In genomic region chr19:2977001-2977685, GRCh38 we compare ENCODE assay signal across 8 cellular contexts. TPM values are rescaled to one million over a fixed set of nuclear protein-coding genes. Genes with fewer than 3 reads are reported as not detected.
DNase-seq lines count a peak whose midpoint lies in the region; ATAC-seq and TF ChIP-seq lines count a peak whose summit lies in the region.

Gene TLE6, plus strand, starts transcription at chr19:2977564. Its CDS starts 670 bp downstream, at chr19:2978234.

- no peaks in the 10 kb centered on the region for H3K36me3 Mint-ChIP-seq in naive thymus-derived CD8-positive, alpha-beta T cell
- no peaks in the 10 kb centered on the region for H3K36me3 Mint-ChIP-seq in stimulated activated memory B cell treated with anti-CD40 and anti-IgM and Interleukin-4, amounts not matched to agents 10 μg/mL and 1 μg/mL and 100 μg/mL, for 72 hours

- no peaks in the 10 kb centered on the region for H3K9me3 ChIP-seq in DOHH2 (ENCODE audit: control insufficient read depth, insufficient read depth, low read length)
- no peaks in the 10 kb centered on the region for H3K9me3 ChIP-seq in GM23248 (ENCODE audit: low read depth)
- no peaks in the 10 kb centered on the region for H3K9me3 ChIP-seq in Karpas-422 (ENCODE audit: low read length)
- H3K9me3 ChIP-seq in Peyer's patch = no peaks in the 10 kb centered on the region
- H3K9me3 ChIP-seq in fibroblast of lung (ENCODE audit: control insufficient read depth, insufficient read depth, low read depth, low read length) = no peaks in the 10 kb centered on the region

- no peaks in the 10 kb centered on the region for H4K20me1 ChIP-seq in DOHH2 (ENCODE audit: control insufficient read depth, insufficient read depth, low read depth, low read length)
- H4K20me1 ChIP-seq in GM23248 (ENCODE audit: insufficient read depth) = no peaks in the 10 kb centered on the region
- H4K20me1 ChIP-seq in Karpas-422 (ENCODE audit: insufficient read depth, low read depth, low read length) = no peaks in the 10 kb centered on the region
- no peaks in the 10 kb centered on the region for H4K20me1 ChIP-seq in fibroblast of lung (ENCODE audit: control insufficient read depth, extremely low read depth, insufficient read depth, low read length)

- H3K9me3 Mint-ChIP-seq in naive thymus-derived CD8-positive, alpha-beta T cell = no peaks in the 10 kb centered on the region
- H3K9me3 Mint-ChIP-seq in stimulated activated memory B cell treated with anti-CD40 and anti-IgM and Interleukin-4, amounts not matched to agents 10 μg/mL and 1 μg/mL and 100 μg/mL, for 72 hours = no peaks in the 10 kb centered on the region

- in situ Hi-C loops in GM23248 (cut with MboI) = no loop called here

- H3K79me2 ChIP-seq in DOHH2 (ENCODE audit: control insufficient read depth, low read length) = peaks cover 5% of the 10 kb centered on the region
- H3K79me2 ChIP-seq in GM23248 (ENCODE audit: insufficient read depth) = no peaks in the 10 kb centered on the region
- H3K79me2 ChIP-seq in Karpas-422 (ENCODE audit: low read length) = no peaks in the 10 kb centered on the region
- H3K79me2 ChIP-seq in fibroblast of lung (ENCODE audit: control insufficient read depth, insufficient read depth, low read length) = no peaks in the 10 kb centered on the region

- H3K27me3 Mint-ChIP-seq in naive thymus-derived CD8-positive, alpha-beta T cell = peaks cover 2 to 10% (median 5%) of the 10 kb centered on the region in 5 donors
- peaks cover 63% of the 10 kb centered on the region for H3K27me3 Mint-ChIP-seq in stimulated activated memory B cell treated with anti-CD40 and anti-IgM and Interleukin-4, amounts not matched to agents 10 μg/mL and 1 μg/mL and 100 μg/mL, for 72 hours

- H3K27me3 ChIP-seq in DOHH2 (ENCODE audit: control insufficient read depth, low read length) = no peaks in the 10 kb centered on the region
- no peaks in the 10 kb centered on the region for H3K27me3 ChIP-seq in GM23248 (replicated peaks; ENCODE audit: insufficient read depth)
- H3K27me3 ChIP-seq in Karpas-422 (ENCODE audit: low read length) = no peaks in the 10 kb centered on the region
- no peaks in the 10 kb centered on the region for H3K27me3 ChIP-seq in Peyer's patch
- H3K27me3 ChIP-seq in fibroblast of lung (ENCODE audit: control insufficient read depth, insufficient read depth, low read length) = no peaks in the 10 kb centered on the region

- peak within 1 kb of the TSS; percentile 100 for H3K4me2 ChIP-seq in DOHH2 (ENCODE audit: low read length)
- peak within 1 kb of the TSS; percentile 98 for H3K4me2 ChIP-seq in GM23248 (ENCODE audit: unreplicated experiment)
- H3K4me2 ChIP-seq in Karpas-422 (ENCODE audit: low read depth, low read length, poor library complexity, severe bottlenecking) = peak within 1 kb of the TSS; percentile 69
- peak within 1 kb of the TSS; percentile 89 for H3K4me2 ChIP-seq in fibroblast of lung (ENCODE audit: extremely low read depth, insufficient read depth, low read length)

- ATAC-seq in naive thymus-derived CD8-positive, alpha-beta T cell = peak; percentile 99
- ATAC-seq in stimulated activated memory B cell treated with anti-CD40 and anti-IgM and Interleukin-4, amounts not matched to agents 10 μg/mL and 1 μg/mL and 100 μg/mL, for 72 hours = peak; percentile 99

- DNase-seq in GM23248 (peak; percentile 97), Karpas-422 (peak; percentile 99), Peyer's patch (peak; percentile 90 to 98 (median 97)), activated T-helper 1 cell treated with Interleukin-2 at 50 U/mL for 16 hours (ENCODE audit: low read depth) (peak; percentile 85), fibroblast of lung (ENCODE audit: low read depth in 2 of 2) (peak; percentile 90 to 91)
- peak; percentile 86 to 97 (median 94) for DNase-seq in naive thymus-derived CD8-positive, alpha-beta T cell

- H3K4me3 Mint-ChIP-seq in naive thymus-derived CD8-positive, alpha-beta T cell = peak within 1 kb of the TSS; percentile 93 to 98 (median 97)
- H3K4me3 Mint-ChIP-seq in stimulated activated memory B cell treated with anti-CD40 and anti-IgM and Interleukin-4, amounts not matched to agents 10 μg/mL and 1 μg/mL and 100 μg/mL, for 72 hours = peak within 1 kb of the TSS; percentile 94

- H3K4me1 Mint-ChIP-seq in naive thymus-derived CD8-positive, alpha-beta T cell = peaks cover 12 to 24% (median 19%) of the 10 kb centered on the region in 4 donors
- peaks cover 23% of the 10 kb centered on the region for H3K4me1 Mint-ChIP-seq in stimulated activated memory B cell treated with anti-CD40 and anti-IgM and Interleukin-4, amounts not matched to agents 10 μg/mL and 1 μg/mL and 100 μg/mL, for 72 hours

- H3K9ac ChIP-seq in GM23248 = peak within 1 kb of the TSS; percentile 56
- peak within 1 kb of the TSS; percentile 58 for H3K9ac ChIP-seq in Karpas-422 (ENCODE audit: low read length)
- peak within 1 kb of the TSS; percentile 37 for H3K9ac ChIP-seq in fibroblast of lung (ENCODE audit: insufficient read depth, low read length)

- TF ChIP-seq CTCF in DOHH2 (IDR thresholded peaks at IDR 0.05; ENCODE audit: low read depth, low read length, poor library complexity, severe bottlenecking) = no peak
- TF ChIP-seq CTCF in Peyer's patch (IDR thresholded peaks at IDR 0.05) = no peak
- TF ChIP-seq CTCF in fibroblast of lung (conservative IDR thresholded peaks at IDR 0.05 in 1 of 2, IDR thresholded peaks at IDR 0.05 in 1 of 2; ENCODE audit: low read depth in 1 of 2, low read length in 2 of 2) = no peak

- POLR2A ChIA-PET in naive thymus-derived CD8-positive, alpha-beta T cell (lab: Charles Lee) = interaction anchor here (0.7 to 3.8 kb wide), 13 partner anchors 26 to 130 kb away, joined by 3 to 27 read pairs (median 4); partner anchors contain the start of gene TLE5

- peaks cover 42% of the 10 kb centered on the region for H3K4me1 ChIP-seq in DOHH2 (ENCODE audit: control insufficient read depth, low read length)
- H3K4me1 ChIP-seq in GM23248 (ENCODE audit: insufficient read depth) = peaks cover 4% of the 10 kb centered on the region; the same call in 1 of the 2 replicates
- peaks cover 14% of the 10 kb centered on the region for H3K4me1 ChIP-seq in Karpas-422 (ENCODE audit: low read length)
- peaks cover 0 to 43% (median 12%) of the 10 kb centered on the region in 4 donors for H3K4me1 ChIP-seq in Peyer's patch
- peaks cover 6% of the 10 kb centered on the region for H3K4me1 ChIP-seq in fibroblast of lung (ENCODE audit: control insufficient read depth, extremely low read depth, insufficient read depth, low read length)

- H3K27ac ChIP-seq in DOHH2 (ENCODE audit: low read depth, low read length) (peak within 1 kb of the TSS; percentile 24), GM23248 (no peak within 1 kb of the TSS), Karpas-422 (ENCODE audit: low read length) (no peak within 1 kb of the TSS), Peyer's patch (peak within 1 kb of the TSS in 3 of 4 donors; percentile 16 to 49 (median 29)), fibroblast of lung (ENCODE audit: insufficient read depth, low read length) (no peak within 1 kb of the TSS)

- H3K4me3 ChIP-seq in DOHH2 (ENCODE audit: low read length) (peak within 1 kb of the TSS; percentile 73), GM23248 (peak within 1 kb of the TSS; percentile 80), Karpas-422 (ENCODE audit: low read length) (peak within 1 kb of the TSS; percentile 56), Peyer's patch (peak within 1 kb of the TSS; percentile 17 to 57 (median 50)), fibroblast of lung (replicated peaks in 1 of 4; ENCODE audit: control extremely low read depth in 1 of 4, insufficient read depth in 1 of 4, low read depth in 3 of 4, low read length in 4 of 4) (peak within 1 kb of the TSS; percentile 53 to 72 (median 66))

- no peaks in the 10 kb centered on the region for H3K36me3 ChIP-seq in DOHH2 (ENCODE audit: control insufficient read depth, low read length)
- H3K36me3 ChIP-seq in GM23248 (ENCODE audit: low read depth) = no peaks in the 10 kb centered on the region
- no peaks in the 10 kb centered on the region for H3K36me3 ChIP-seq in Karpas-422 (ENCODE audit: insufficient read depth, low read length)
- no peaks in the 10 kb centered on the region for H3K36me3 ChIP-seq in Peyer's patch
- H3K36me3 ChIP-seq in fibroblast of lung (ENCODE audit: control insufficient read depth, insufficient read depth, low read length) = no peaks in the 10 kb centered on the region

- 0 to 3% methylated on average over 27 to 45 of the region's 50 CpGs for WGBS in GM23248 (ENCODE audit: low coverage in 1 of 2, low lambda C conversion rate in 2 of 2, missing lambda C conversion rate in 2 of 2), 2 experiments

- H3F3A ChIP-seq in DOHH2 (ENCODE audit: control insufficient read depth, insufficient read depth) (peaks cover 7% of the 10 kb centered on the region; the same call in 1 of the 2 replicates), GM23248 (ENCODE audit: insufficient read depth) (no peaks in the 10 kb centered on the region; the same call in 1 of the 2 replicates)

- peak within 1 kb of the TSS; percentile 48 to 95 (median 86) for H3K27ac Mint-ChIP-seq in naive thymus-derived CD8-positive, alpha-beta T cell
- peak within 1 kb of the TSS; percentile 77 for H3K27ac Mint-ChIP-seq in stimulated activated memory B cell treated with anti-CD40 and anti-IgM and Interleukin-4, amounts not matched to agents 10 μg/mL and 1 μg/mL and 100 μg/mL, for 72 hours

- H2AFZ ChIP-seq in GM23248 (peak within 1 kb of the TSS; percentile 93), Karpas-422 (ENCODE audit: low read length) (peak within 1 kb of the TSS; percentile 65; the same call in 1 of the 2 replicates), fibroblast of lung (ENCODE audit: low read length) (peak within 1 kb of the TSS; percentile 71)

- H3K9me2 ChIP-seq in DOHH2 (replicated peaks; ENCODE audit: control insufficient read depth, low read length) = no peaks in the 10 kb centered on the region
- H3K9me2 ChIP-seq in GM23248 (ENCODE audit: insufficient read depth) = no peaks in the 10 kb centered on the region
- no peaks in the 10 kb centered on the region for H3K9me2 ChIP-seq in Karpas-422 (replicated peaks; ENCODE audit: insufficient read depth, low read length)

- no peak for TF ChIP-seq POLR2A in Peyer's patch (IDR thresholded peaks at IDR 0.05)

RNA-seq across cellular contexts. Expression of gene TLE6, which starts in this region (rescaled TPM):
- 0.13 and 0.65 TPM in 2 replicates for total RNA-seq in GM23248 (2014; rRNA removed; shearing (Covaris generic))
- 0.21 and 0.68 TPM in 2 replicates for polyA plus RNA-seq in GM23248 (2016; fragmentation: Nextera tagmentation; extraction: Ambion mirVana)
- 3.4 and 5.0 TPM in 2 replicates for total RNA-seq in Karpas-422 (2014; rRNA removed; shearing (Covaris generic); ENCODE audit: low replicate concordance)
- total RNA-seq in Peyer's patch = 1 to 10 TPM in 2 of 4 donors, not detected in 2; 1.9 to 2.5 TPM
- 0.51 and 1.7 TPM in 2 replicates for total RNA-seq in fibroblast of lung
- polyA plus RNA-seq in fibroblast of lung = 0.24 and 0.56 TPM in 2 replicates
- polyA plus RNA-seq in fibroblast of lung (2012) = 0.59 and 1.3 TPM in 2 replicates
- polyA minus RNA-seq in fibroblast of lung (ENCODE audit: low replicate concordance) = 7.1 TPM in 1 of 2 replicates, not detected in the other
- total RNA-seq in naive thymus-derived CD8-positive, alpha-beta T cell = under 1 TPM in 1 of 2 experiments, not detected in 1; 0.30 TPM
- under 1 TPM in 2 of 3 donors, not detected in 1; 0.52 to 0.82 TPM for polyA plus RNA-seq in naive thymus-derived CD8-positive, alpha-beta T cell

Comparison
In these comparisons a context has a peak if more than half of its experiments do, and no peak if none do; other contexts are left out.
1. Peak in DNase-seq, H3K4me3 ChIP-seq, H3K9ac ChIP-seq and H3K4me2 ChIP-seq in GM23248; RNA of the gene not detected or under 1 TPM.
2. Peak in DNase-seq and ATAC-seq in naive thymus-derived CD8-positive, alpha-beta T cell; RNA of the gene not detected or under 1 TPM.
3. H3K27ac ChIP-seq: peak in DOHH2 (single experiment) and Peyer's patch (3 of 4); none in GM23248 (single experiment), Karpas-422 (single experiment) and fibroblast of lung (single experiment).
4. Peak in every context shown above with its lines, with median percentiles within 50 percentile points of each other: H3K4me2 ChIP-seq, H3K4me3 ChIP-seq, DNase-seq, H2AFZ ChIP-seq and H3K9ac ChIP-seq.